ENCODE assay signal across 9 cellular contexts in the genomic region with DNA sequence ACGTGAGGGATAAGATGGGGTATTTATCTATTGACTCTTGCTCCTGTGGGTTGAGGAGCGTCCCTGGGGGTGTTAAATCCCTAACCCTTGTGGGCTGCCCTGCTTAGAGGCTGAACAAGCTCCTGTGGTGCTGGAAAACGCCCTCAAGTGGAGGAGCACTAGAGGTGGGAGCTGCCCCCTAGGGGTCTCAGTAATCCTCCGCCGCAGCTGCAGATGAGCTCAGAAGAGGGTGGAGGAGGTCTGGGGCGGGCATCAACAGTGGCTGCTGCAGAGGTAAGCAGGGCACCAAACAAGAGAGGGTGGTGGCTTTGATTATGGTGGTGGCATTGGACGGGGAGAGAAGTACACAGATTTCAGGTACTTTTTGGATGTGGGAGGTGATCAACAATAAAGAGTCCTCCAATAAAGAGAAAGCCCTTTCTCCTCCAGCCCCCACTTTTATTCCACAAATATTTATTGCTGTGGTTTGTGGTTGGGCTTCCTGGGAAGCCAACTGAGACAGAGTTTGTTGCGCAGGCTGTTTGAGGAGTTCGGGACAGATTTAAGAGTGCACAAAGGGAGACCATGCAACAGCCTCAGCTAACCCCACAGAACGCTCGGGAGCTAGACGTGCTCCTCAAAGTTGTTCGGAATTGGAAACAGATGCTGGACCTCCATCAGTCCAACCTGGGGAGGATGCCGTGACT.
A peak's percentile ranks its signal among the peaks of the same experiment; 100 is the strongest.
DNase-seq lines count a peak whose midpoint lies in the region; ATAC-seq and TF ChIP-seq lines count a peak whose summit lies in the region.
"Had no signal": no experiment of that assay in that cellular context is flagged by ENCODE, and none has a peak within 500 bp of the region (broad histone marks: within the 10 kb centered on the region; RNA-seq: fewer than 3 reads in every experiment).

No MANE protein-coding gene starts in this region.

- TF ChIP-seq CTCF in brain microvascular endothelial cell (IDR thresholded peaks at IDR 0.05; ENCODE audit: low read depth, low read length, missing control alignments) (peak; percentile 11), osteocyte (IDR thresholded peaks at IDR 0.05) (no peak)

- no peaks in the 10 kb centered on the region for H3K27me3 ChIP-seq in brain microvascular endothelial cell (replicated peaks)
- H3K27me3 ChIP-seq: adrenal gland had no signal

- ATAC-seq in GM18870 (IDR thresholded peaks at IDR 0.05; ENCODE audit: unreplicated experiment) (no peak), GM21825 (IDR thresholded peaks at IDR 0.05; ENCODE audit: unreplicated experiment) (no peak)

- no peak overlapping the region for H3K27ac Mint-ChIP-seq in osteocyte (ENCODE audit: unreplicated experiment)
- H3K27ac Mint-ChIP-seq: naive B cell had no signal

- no peak overlapping the region for H3K4me3 Mint-ChIP-seq in osteocyte (ENCODE audit: unreplicated experiment)

- H3K4me3 ChIP-seq in Jurkat, Clone E6-1 (ENCODE audit: low read length) = no peak overlapping the region
- H3K4me3 ChIP-seq in brain microvascular endothelial cell (ENCODE audit: low read depth, low read length) = no peak overlapping the region

- H3K36me3 Mint-ChIP-seq in osteocyte (ENCODE audit: unreplicated experiment) = no peaks in the 10 kb centered on the region

- in situ Hi-C loops in brain microvascular endothelial cell (cut with HindIII; ENCODE audit: low pct_ligation_motif_present, low sequenced_read_pairs) = no loop called here

- no peaks in the 10 kb centered on the region for H3K9me3 Mint-ChIP-seq in osteocyte (ENCODE audit: unreplicated experiment)

- H3K27ac ChIP-seq in brain microvascular endothelial cell = no peak overlapping the region
- H3K27ac ChIP-seq: adrenal gland had no signal

- peak; percentile 25 for DNase-seq in EH (ENCODE audit: low read depth)
- peak; percentile 40 for DNase-seq in Jurkat, Clone E6-1 (ENCODE audit: low read depth, low spot score)
- DNase-seq in brain microvascular endothelial cell = no peak
- peak; percentile 49 for DNase-seq in osteocyte (ENCODE audit: extremely low spot score, unreplicated experiment)
- no peak for DNase-seq in middle frontal gyrus (ENCODE audit: extremely low spot score, low spot score)
- DNase-seq: naive B cell had no signal

- H3K27me3 Mint-ChIP-seq in osteocyte (ENCODE audit: unreplicated experiment) = no peaks in the 10 kb centered on the region

- no peaks in the 10 kb centered on the region for H3K4me1 Mint-ChIP-seq in osteocyte (ENCODE audit: unreplicated experiment)

- no peaks in the 10 kb centered on the region for H3K36me3 ChIP-seq in brain microvascular endothelial cell (replicated peaks)
- H3K36me3 ChIP-seq: adrenal gland had no signal

Comparison
In these comparisons a context has a peak if more than half of its experiments do, and no peak if none do; other contexts are left out.
1. DNase-seq: peak in EH (single experiment), Jurkat, Clone E6-1 (single experiment) and osteocyte (single experiment); none in brain microvascular endothelial cell (single experiment) and middle frontal gyrus (single experiment).